ENCODE assay signal across 2 cellular contexts in genomic region chrX:96126182-96126581, GRCh38.
TF ChIP-seq lines count a peak whose summit lies in the region.

No MANE protein-coding gene starts in this region.

TF ChIP-seq in IMR-90, 13 proteins besides CTCF, POLR2A, EP300 and RAD21:
- TF ChIP-seq CHD1 (IDR thresholded peaks at IDR 0.05; ENCODE audit: low read depth, low read length), result no peak
- no peak for TF ChIP-seq RFX5 (IDR thresholded peaks at IDR 0.05; ENCODE audit: low read depth, low read length)
- no peak for TF ChIP-seq RCOR1 (IDR thresholded peaks at IDR 0.05; ENCODE audit: insufficient replicate concordance, low read length)
- TF ChIP-seq MXI1 (IDR thresholded peaks at IDR 0.05; ENCODE audit: borderline replicate concordance, low read depth, low read length), result no peak
- no peak for TF ChIP-seq MAZ (IDR thresholded peaks at IDR 0.05; ENCODE audit: borderline replicate concordance, low read depth, low read length)
- TF ChIP-seq NFE2L2 (IDR thresholded peaks at IDR 0.05; ENCODE audit: low read depth, low read length), result no peak
- no peak for TF ChIP-seq SMC3 (IDR thresholded peaks at IDR 0.05; ENCODE audit: low read depth, low read length)
TF ChIP-seq in IMR-90: peak in this region for 0.

TF ChIP-seq in HepG2, 621 proteins besides CTCF, POLR2A, EP300 and RAD21:
- TF ChIP-seq ZBTB3 (CRISPR knock-in tag; IDR thresholded peaks at IDR 0.05; ENCODE audit: borderline replicate concordance, low read depth) (no peak), MAFF (IDR thresholded peaks at IDR 0.05; ENCODE audit: low read depth, low read length) (no peak), AGO2 (optimal IDR thresholded peaks at IDR 0.05; ENCODE audit: low read depth, low read length) (no peak), SMYD3 (CRISPR knock-in tag; IDR thresholded peaks at IDR 0.05) (no peak), ZBTB7A (CRISPR knock-in tag; IDR thresholded peaks at IDR 0.05) (no peak), MBD4 (IDR thresholded peaks at IDR 0.05; ENCODE audit: borderline replicate concordance, low read length) (no peak), GMEB1 (CRISPR knock-in tag; IDR thresholded peaks at IDR 0.05; ENCODE audit: borderline replicate concordance) (no peak), ZFX (CRISPR knock-in tag; IDR thresholded peaks at IDR 0.05; ENCODE audit: low read depth) (no peak), FOXK1 (CRISPR knock-in tag; IDR thresholded peaks at IDR 0.05; ENCODE audit: borderline replicate concordance, low read depth) (no peak), ZMYM2 (CRISPR knock-in tag; IDR thresholded peaks at IDR 0.05) (no peak)
TF ChIP-seq in HepG2: peak in this region for 0.
